Comparison of ENCODE assay signal across 24 cellular contexts in genomic region chr7:117796889-117797288, GRCh38.
A peak's percentile ranks its signal among the peaks of the same experiment; 100 is the strongest.
DNase-seq lines count a peak whose midpoint lies in the region; ATAC-seq, FAIRE-seq and TF ChIP-seq lines count a peak whose summit lies in the region.
"Had no signal": no experiment of that assay in that cellular context is flagged by ENCODE, and none has a peak within 500 bp of the region (broad histone marks: within the 10 kb centered on the region; RNA-seq: fewer than 3 reads in every experiment).

No MANE protein-coding gene starts in this region.

- DNase-seq in cardiac muscle cell (ENCODE audit: low read depth in 1 of 2, low spot score in 1 of 2) (peak in 1 of 2 donors; percentile 19), heart right ventricle (no peak), NCI-H1417 (lab: John Stamatoyannopoulos, UW) (peak in 2 of 3 experiments; percentile 57 to 92), WTC11 (ENCODE audit: low spot score) (no peak), GM19239 (ENCODE audit: insufficient read length, low spot score) (no peak), epidermal melanocyte (ENCODE audit: insufficient read length, low spot score) (no peak), uterus (no peak)
- DNase-seq: CD4-positive, CD25-positive, alpha-beta regulatory T cell; DMS153; GM23248; Kasumi-1; NCI-H1436; NCI-H2081 treated with DMSO at 0.1 percent for 48 hours; NCI-H446; NCI-H524 treated with DMSO at 0.1 percent for 48 hours; NCI-H82; SHP77; T-cell had no signal

- FAIRE-seq in GM19239 (lab: Jason Lieb, UNC), result no peak
- FAIRE-seq: A204.1 had no signal

- ATAC-seq in heart right ventricle (no peak), WTC11 (peak; percentile 82)
- ATAC-seq: HCT116, Panc1, T-cell had no signal

- peak overlapping the region; percentile 37 for H3K27ac ChIP-seq in cardiac muscle cell
- no peak overlapping the region for H3K27ac ChIP-seq in heart right ventricle
- no peak overlapping the region for H3K27ac ChIP-seq in uterus
- H3K27ac ChIP-seq: BLaER1, GM23248, HL-60, RWPE1 had no signal

- 52 to 54% methylated on average over 1 of the region's 1 CpG for WGBS in heart right ventricle, 2 donors

- H3K4me3 Mint-ChIP-seq in WTC11, result no peak overlapping the region
- H3K4me3 Mint-ChIP-seq: CD4-positive, CD25-positive, alpha-beta regulatory T cell; T-cell had no signal

- H3K9me3 ChIP-seq in cardiac muscle cell (ENCODE audit: low read depth) (no peaks in the 10 kb centered on the region), heart right ventricle (no peaks in the 10 kb centered on the region), uterus (no peaks in the 10 kb centered on the region)
- H3K9me3 ChIP-seq: BLaER1 had no signal

- H3K4me1 ChIP-seq in cardiac muscle cell (ENCODE audit: low read depth), result peaks cover 30% of the 10 kb centered on the region
- H3K4me1 ChIP-seq in heart right ventricle, result peaks cover 0 to 9% (median 0%) of the 10 kb centered on the region in 9 donors
- no peaks in the 10 kb centered on the region for H3K4me1 ChIP-seq in uterus

- no peaks in the 10 kb centered on the region for H3K36me3 ChIP-seq in cardiac muscle cell
- no peaks in the 10 kb centered on the region for H3K36me3 ChIP-seq in heart right ventricle
- H3K36me3 ChIP-seq in uterus, result no peaks in the 10 kb centered on the region
- H3K36me3 ChIP-seq: BLaER1 had no signal

- H3K27me3 Mint-ChIP-seq in WTC11 (ENCODE audit: low read depth), result no peaks in the 10 kb centered on the region
- H3K27me3 Mint-ChIP-seq: CD4-positive, CD25-positive, alpha-beta regulatory T cell had no signal

- intact Hi-C loops in heart right ventricle (cut with DNase I), result no loop called here
- intact Hi-C loops in uterus (cut with DNase I; ENCODE audit: low total_unique reads), result no loop called here

- no peak for TF ChIP-seq POLR2A in uterus (IDR thresholded peaks at IDR 0.05)

- H3K4me1 Mint-ChIP-seq in WTC11, result peaks cover 39% of the 10 kb centered on the region
- H3K4me1 Mint-ChIP-seq: CD4-positive, CD25-positive, alpha-beta regulatory T cell had no signal

- no peak overlapping the region for H3K27ac Mint-ChIP-seq in WTC11
- H3K27ac Mint-ChIP-seq: CD4-positive, CD25-positive, alpha-beta regulatory T cell; T-cell had no signal

- H3K4me3 ChIP-seq in cardiac muscle cell (no peak overlapping the region), heart right ventricle (no peak overlapping the region), uterus (no peak overlapping the region)
- H3K4me3 ChIP-seq: BLaER1, GM23248 had no signal

- H3K9me3 Mint-ChIP-seq in WTC11, result no peaks in the 10 kb centered on the region

- H3K27me3 ChIP-seq in cardiac muscle cell (no peaks in the 10 kb centered on the region), heart right ventricle (no peaks in the 10 kb centered on the region), uterus (no peaks in the 10 kb centered on the region)
- H3K27me3 ChIP-seq: BLaER1 had no signal

- TF ChIP-seq CTCF in cardiac muscle cell (IDR thresholded peaks at IDR 0.05; ENCODE audit: low read depth, low read length) (no peak), heart right ventricle (IDR thresholded peaks at IDR 0.05) (no peak), WTC11 (IDR thresholded peaks at IDR 0.05) (no peak), uterus (IDR thresholded peaks at IDR 0.05) (no peak)

- CTCF ChIA-PET in WTC11 (lab: Charles Lee), result interaction anchor here (1.3 kb wide), 1 partner anchor 46 kb away, joined by 5 read pairs; no protein-coding TSS in a partner anchor

- peaks cover 7% of the 10 kb centered on the region for H3K36me3 Mint-ChIP-seq in WTC11
- H3K36me3 Mint-ChIP-seq: CD4-positive, CD25-positive, alpha-beta regulatory T cell; T-cell had no signal

- POLR2A ChIA-PET in WTC11 (lab: Charles Lee), result no interaction called here

TF ChIP-seq in WTC11, 78 proteins besides CTCF, POLR2A, EP300 and RAD21 (continues in another document):
- no peak for TF ChIP-seq ATF6 (CRISPR knock-in tag; IDR thresholded peaks at IDR 0.05)
- TF ChIP-seq AR (CRISPR knock-in tag; IDR thresholded peaks at IDR 0.05), result no peak
- no peak for TF ChIP-seq ESRRA (CRISPR knock-in tag; IDR thresholded peaks at IDR 0.05; ENCODE audit: borderline replicate concordance)
- no peak for TF ChIP-seq NFYB (CRISPR knock-in tag; conservative IDR thresholded peaks at IDR 0.05; ENCODE audit: low read depth)
- no peak for TF ChIP-seq ZNF219 (CRISPR knock-in tag; IDR thresholded peaks at IDR 0.05; ENCODE audit: borderline replicate concordance)
- TF ChIP-seq ZNF232 (CRISPR knock-in tag; IDR thresholded peaks at IDR 0.05), result no peak
- TF ChIP-seq ZNF281 (CRISPR knock-in tag; IDR thresholded peaks at IDR 0.05), result no peak
- no peak for TF ChIP-seq RELA (CRISPR knock-in tag; IDR thresholded peaks at IDR 0.05; ENCODE audit: borderline replicate concordance)
- no peak for TF ChIP-seq E2F1 (CRISPR knock-in tag; IDR thresholded peaks at IDR 0.05)
- no peak for TF ChIP-seq ATF1 (CRISPR knock-in tag; IDR thresholded peaks at IDR 0.05)

Comparison
In these comparisons a context has a peak if more than half of its experiments do, and no peak if none do; other contexts are left out.
1. DNase-seq: peak in NCI-H1417 (2 of 3); none in heart right ventricle (0 of 2), WTC11 (single experiment), GM19239 (single experiment), epidermal melanocyte (single experiment) and uterus (0 of 2).